In the genomic region with DNA sequence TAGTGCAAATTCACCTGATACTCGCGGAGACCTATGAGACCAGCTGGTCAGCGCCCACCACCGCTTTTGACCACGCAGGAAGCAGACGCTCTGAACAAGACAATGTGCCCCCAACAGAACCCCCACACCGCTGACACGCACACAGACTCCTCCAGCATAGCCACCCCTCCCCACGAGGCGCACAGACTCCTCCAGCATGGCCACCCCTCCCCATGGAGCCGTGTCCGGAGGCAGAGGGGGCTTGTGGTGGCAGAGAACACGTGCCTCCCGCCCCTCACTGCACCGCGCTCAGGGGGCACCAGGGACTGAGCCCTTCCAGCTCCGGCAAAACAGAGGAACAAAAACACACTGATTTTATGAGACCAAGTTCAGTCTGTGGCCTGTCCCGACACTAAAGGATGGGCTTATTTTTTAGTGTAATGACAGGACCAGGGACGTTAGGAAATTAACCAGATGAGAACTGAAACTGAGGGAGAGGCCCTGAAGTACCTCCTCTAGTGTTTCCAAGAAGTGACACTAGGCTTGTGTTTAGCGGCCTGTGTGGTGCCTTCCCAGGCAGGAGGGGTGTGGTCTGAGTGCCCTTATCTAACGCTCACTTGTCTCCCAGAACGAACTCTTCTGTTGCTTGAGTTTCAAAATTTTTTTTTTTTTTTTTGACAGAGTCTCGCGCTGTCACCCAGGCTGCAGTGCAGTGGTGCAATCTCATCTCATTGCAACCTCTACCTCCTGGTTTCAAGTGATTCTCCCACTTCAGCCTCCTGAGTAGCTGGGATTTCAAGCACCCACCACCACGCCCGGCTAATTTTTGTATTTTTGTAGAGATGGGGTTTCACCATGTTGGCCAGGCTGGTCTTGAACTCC, we compare ENCODE assay signal across 8 cellular contexts. TPM values are rescaled to one million over a fixed set of nuclear protein-coding genes. Genes with fewer than 3 reads are reported as not detected.
DNase-seq lines count a peak whose midpoint lies in the region; ATAC-seq lines count a peak whose summit lies in the region.

No MANE protein-coding gene starts in this region.

- H3K4me3 ChIP-seq in effector memory CD4-positive, alpha-beta T cell (ENCODE audit: insufficient read depth, low read depth, low read length, poor library complexity, severe bottlenecking): no peak overlapping the region

- no peaks in the 10 kb centered on the region for H3K9me3 ChIP-seq in effector memory CD4-positive, alpha-beta T cell (ENCODE audit: control insufficient read depth, low read length)

- no peak overlapping the region for H3K4me3 Mint-ChIP-seq in activated CD4-positive, alpha-beta memory T cell treated with anti-CD3 and anti-CD28 coated beads for 36 hours
- H3K4me3 Mint-ChIP-seq in stimulated activated memory B cell treated with anti-CD40 and anti-IgM and Interleukin-4, amounts not matched to agents 10 μg/mL and 1 μg/mL and 100 μg/mL, for 72 hours: peak overlapping the region; percentile 69

- H3K27ac ChIP-seq in effector memory CD4-positive, alpha-beta T cell (ENCODE audit: insufficient read depth, low read length, poor library complexity, severe bottlenecking): no peak overlapping the region
- no peak overlapping the region for H3K27ac ChIP-seq in substantia nigra (ENCODE audit: low read depth, low read length, poor library complexity, severe bottlenecking)

- H3K9me3 Mint-ChIP-seq in activated naive CD4-positive, alpha-beta T cell treated with anti-CD3 and anti-CD28 coated beads, Interleukin-2, amount 50 U/mL, for 72 hours: peaks cover 0 to 9% of the 10 kb centered on the region in 2 donors
- H3K9me3 Mint-ChIP-seq in activated CD4-positive, alpha-beta memory T cell treated with anti-CD3 and anti-CD28 coated beads for 36 hours: peaks cover 5% of the 10 kb centered on the region
- H3K9me3 Mint-ChIP-seq in stimulated activated memory B cell treated with anti-CD40 and anti-IgM and Interleukin-4, amounts not matched to agents 10 μg/mL and 1 μg/mL and 100 μg/mL, for 72 hours: peaks cover 8% of the 10 kb centered on the region

- H3K4me1 Mint-ChIP-seq in activated CD4-positive, alpha-beta memory T cell treated with anti-CD3 and anti-CD28 coated beads for 36 hours (ENCODE audit: low read depth): peaks cover 17% of the 10 kb centered on the region
- H3K4me1 Mint-ChIP-seq in stimulated activated memory B cell treated with anti-CD40 and anti-IgM and Interleukin-4, amounts not matched to agents 10 μg/mL and 1 μg/mL and 100 μg/mL, for 72 hours: peaks cover 22% of the 10 kb centered on the region

- H3K27me3 ChIP-seq in effector memory CD4-positive, alpha-beta T cell (replicated peaks; ENCODE audit: control insufficient read depth, insufficient read depth, low read length, poor library complexity, severe bottlenecking): no peaks in the 10 kb centered on the region

- no peaks in the 10 kb centered on the region for H3K36me3 ChIP-seq in effector memory CD4-positive, alpha-beta T cell (ENCODE audit: control insufficient read depth, insufficient read depth, low read length)

- intact Hi-C loops in activated CD4-positive, alpha-beta memory T cell treated with anti-CD3 and anti-CD28 coated beads for 36 hours (cut with micrococcal nuclease): loop anchor here (5.0 kb wide), 1 partner anchor 37 kb away; no protein-coding TSS in a partner anchor

- no peaks in the 10 kb centered on the region for H3K4me1 ChIP-seq in effector memory CD4-positive, alpha-beta T cell (ENCODE audit: control insufficient read depth, insufficient read depth, low read length, poor library complexity, severe bottlenecking)

- CTCF ChIA-PET in activated CD4-positive, alpha-beta memory T cell treated with anti-CD3 and anti-CD28 coated beads for 36 hours (lab: Charles Lee): no interaction called here

- H3K36me3 Mint-ChIP-seq in activated naive CD4-positive, alpha-beta T cell treated with anti-CD3 and anti-CD28 coated beads, Interleukin-2, amount 50 U/mL, for 72 hours: peaks cover 0 to 11% of the 10 kb centered on the region in 2 donors
- no peaks in the 10 kb centered on the region for H3K36me3 Mint-ChIP-seq in activated CD4-positive, alpha-beta memory T cell treated with anti-CD3 and anti-CD28 coated beads for 36 hours
- no peaks in the 10 kb centered on the region for H3K36me3 Mint-ChIP-seq in stimulated activated memory B cell treated with anti-CD40 and anti-IgM and Interleukin-4, amounts not matched to agents 10 μg/mL and 1 μg/mL and 100 μg/mL, for 72 hours

- H3K27me3 Mint-ChIP-seq in activated CD4-positive, alpha-beta memory T cell treated with anti-CD3 and anti-CD28 coated beads for 36 hours: peaks cover 14% of the 10 kb centered on the region
- no peaks in the 10 kb centered on the region for H3K27me3 Mint-ChIP-seq in stimulated activated memory B cell treated with anti-CD40 and anti-IgM and Interleukin-4, amounts not matched to agents 10 μg/mL and 1 μg/mL and 100 μg/mL, for 72 hours

- POLR2A ChIA-PET in activated CD4-positive, alpha-beta memory T cell treated with anti-CD3 and anti-CD28 coated beads for 36 hours (lab: Charles Lee): interaction anchor here (1.3 kb wide), 1 partner anchor 38 kb away, joined by 3 read pairs; no protein-coding TSS in a partner anchor

- ATAC-seq in activated naive CD4-positive, alpha-beta T cell treated with anti-CD3 and anti-CD28 coated beads, Interleukin-2, amount 50 U/mL, for 72 hours: peak; percentile 92 to 99
- peak; percentile 49 for ATAC-seq in HG03175 (IDR thresholded peaks at IDR 0.05; ENCODE audit: unreplicated experiment)
- peak; percentile 95 for ATAC-seq in stimulated activated memory B cell treated with anti-CD40 and anti-IgM and Interleukin-4, amounts not matched to agents 10 μg/mL and 1 μg/mL and 100 μg/mL, for 72 hours

- DNase-seq in activated naive CD4-positive, alpha-beta T cell treated with anti-CD3 and anti-CD28 coated beads, Interleukin-2, amount 50 U/mL, for 72 hours (ENCODE audit: low spot score in 2 of 2): peak in 1 of 2 donors; percentile 39
- no peak for DNase-seq in activated naive CD4-positive, alpha-beta T cell treated with Interleukin-2 at 50 U/mL for 16 hours
- DNase-seq in activated CD4-positive, alpha-beta memory T cell treated with anti-CD3 and anti-CD28 coated beads for 36 hours: peak; percentile 79
- no peak for DNase-seq in HCEC 1CT
- DNase-seq in effector memory CD4-positive, alpha-beta T cell: no peak
- no peak for DNase-seq in substantia nigra (lab: John Stamatoyannopoulos, UW)

- H3K27ac Mint-ChIP-seq in activated naive CD4-positive, alpha-beta T cell treated with anti-CD3 and anti-CD28 coated beads, Interleukin-2, amount 50 U/mL, for 72 hours: peak overlapping the region; percentile 47 to 61
- no peak overlapping the region for H3K27ac Mint-ChIP-seq in activated CD4-positive, alpha-beta memory T cell treated with anti-CD3 and anti-CD28 coated beads for 36 hours
- peak overlapping the region; percentile 93 for H3K27ac Mint-ChIP-seq in stimulated activated memory B cell treated with anti-CD40 and anti-IgM and Interleukin-4, amounts not matched to agents 10 μg/mL and 1 μg/mL and 100 μg/mL, for 72 hours

RNA-seq across cellular contexts. Expression of gene AGPAT3, which starts 10.0 kb away (rescaled TPM):
- 100 to 1,000 TPM in 1 of 2 donors, 10 to 100 TPM in 1; 21.2 to 109 TPM for total RNA-seq in activated naive CD4-positive, alpha-beta T cell treated with anti-CD3 and anti-CD28 coated beads, Interleukin-2, amount 50 U/mL, for 72 hours
- total RNA-seq in activated CD4-positive, alpha-beta memory T cell treated with anti-CD3 and anti-CD28 coated beads for 36 hours: 10 to 100 TPM; 71.4 to 82.4 TPM
